Comparison of ENCODE assay signal across 8 cellular contexts in the genomic region with DNA sequence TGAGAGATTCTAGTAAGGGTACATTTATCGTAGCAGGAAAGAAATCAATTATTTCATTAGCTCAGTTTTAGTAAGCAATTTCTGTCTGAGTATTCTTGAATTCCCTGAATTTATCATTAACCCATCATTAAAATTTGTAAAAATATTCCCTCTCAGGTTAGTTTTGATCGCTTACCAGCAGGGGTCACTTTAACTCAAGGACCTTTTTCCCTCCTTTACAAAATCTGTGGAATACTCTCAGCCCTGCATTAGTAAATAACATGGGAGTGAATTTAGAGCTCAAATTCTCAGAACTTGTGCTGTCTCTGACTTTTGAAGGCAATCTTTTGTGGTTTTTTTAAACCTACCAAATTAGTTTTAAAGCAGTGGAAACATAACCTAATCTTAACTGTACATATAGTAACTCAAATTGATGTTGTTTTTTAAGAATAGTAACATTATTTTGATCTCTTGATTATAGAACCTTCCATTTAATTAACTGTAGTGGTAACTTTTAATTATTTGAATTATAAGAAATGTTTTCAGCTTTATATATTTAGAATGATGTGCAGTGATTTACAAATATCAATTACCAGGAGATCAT.
DNase-seq lines count a peak whose midpoint lies in the region; ATAC-seq, FAIRE-seq and TF ChIP-seq lines count a peak whose summit lies in the region.

No MANE protein-coding gene starts in this region.

- in situ Hi-C loops in GM12878 (cut with MboI) = no loop called here

- no peaks in the 10 kb centered on the region for H3K79me2 ChIP-seq in GM12878 (ENCODE audit: control insufficient read depth, insufficient read depth, low read length)

- POLR2A ChIA-PET in GM12878 (lab: Charles Lee) = interaction anchor here (0.6 kb wide), 1 partner anchor 73 kb away, joined by 6 read pairs; no protein-coding TSS in a partner anchor

- H3K27ac ChIP-seq in GM12878 (ENCODE audit: control insufficient read depth, insufficient read depth) (no peak overlapping the region), liver (ENCODE audit: low read depth in 1 of 2, low read length in 2 of 2) (no peak overlapping the region)

- 2% methylated on average over 2 of the region's 2 CpGs for WGBS in GM12878 (ENCODE audit: insufficient coverage, insufficient replicate concordance, low lambda C conversion rate, missing lambda C conversion rate)
- 43% methylated on average over 2 of the region's 2 CpGs for WGBS in liver

- SMC1A ChIA-PET in GM12878 (lab: Charles Lee; ENCODE audit: uncharacterized antibody, unreplicated experiment) = interaction anchor here (0.6 to 1.7 kb wide), 19 partner anchors 11 to 325 kb away, joined by 3 to 5 read pairs (median 3); no protein-coding TSS in a partner anchor

- RAD21 ChIA-PET in GM12878 (lab: Charles Lee; ENCODE audit: unreplicated experiment) = interaction anchor here (1.0 to 2.2 kb wide), 3 partner anchors 9 to 115 kb away, joined by 3 to 12 read pairs (median 4); no protein-coding TSS in a partner anchor

- TF ChIP-seq CTCF in GM12878 (IDR thresholded peaks at IDR 0.05 in 2 of 3, conservative IDR thresholded peaks at IDR 0.05 in 1 of 3; ENCODE audit: control insufficient read depth in 2 of 3, extremely low read depth in 1 of 3, insufficient read depth in 1 of 3, low read depth in 3 of 3, low read length in 3 of 3) = peak; percentile 37 to 49 (median 39); a peak in 5 of 6 replicates
- peak; percentile 53 for TF ChIP-seq CTCF in liver (IDR thresholded peaks at IDR 0.05; ENCODE audit: low read depth, low read length, missing input control)

- CTCF ChIA-PET in GM12878 (lab: Yijun Ruan, JAX) = interaction anchor here (0.6 to 3.5 kb wide), 25 partner anchors 9 to 325 kb away, joined by 3 to 32 read pairs (median 4); no protein-coding TSS in a partner anchor

- H3K27me3 ChIP-seq in GM12878 (replicated peaks in 1 of 2; ENCODE audit: control insufficient read depth in 2 of 2, insufficient read depth in 2 of 2, low read length in 1 of 2) = no peaks in the 10 kb centered on the region
- H3K27me3 ChIP-seq in liver (ENCODE audit: control insufficient read depth in 4 of 4, insufficient read depth in 4 of 4, low read length in 3 of 4) = no peaks in the 10 kb centered on the region

- H3K9me3 ChIP-seq in GM12878 (replicated peaks; ENCODE audit: control insufficient read depth, insufficient read depth, low read length) (no peaks in the 10 kb centered on the region), liver (ENCODE audit: control insufficient read depth in 4 of 4, low read length in 3 of 4) (no peaks in the 10 kb centered on the region)

- no peak for TF ChIP-seq POLR2A in GM12878 (IDR thresholded peaks at IDR 0.05; ENCODE audit: low read depth, low read length)

- H3K36me3 ChIP-seq in GM12878 (ENCODE audit: control insufficient read depth in 2 of 2, insufficient read depth in 2 of 2, low read length in 1 of 2) (peaks cover 0 to 3% of the 10 kb centered on the region in 2 experiments; a peak in 2 of 4 replicates), liver (ENCODE audit: control insufficient read depth in 4 of 4, insufficient read depth in 3 of 4, low read depth in 1 of 4, low read length in 3 of 4) (peaks cover 0 to 7% (median under 1%) of the 10 kb centered on the region in 4 donors)

- peak; percentile 16 for DNase-seq in NCI-H1092 (lab: John Stamatoyannopoulos, UW)
- DNase-seq in GM12878 (ENCODE audit: low read depth, low spot score) = no peak
- DNase-seq in RPMI8226 = no peak
- DNase-seq in T1000 (lab: John Stamatoyannopoulos, UW) = no peak

- no peaks in the 10 kb centered on the region for H4K20me1 ChIP-seq in GM12878 (ENCODE audit: control insufficient read depth, insufficient read depth)

- TF ChIP-seq EP300 in GM12878 (IDR thresholded peaks at IDR 0.05; ENCODE audit: borderline replicate concordance in 1 of 2, control insufficient read depth in 1 of 2, low read depth in 2 of 2, low read length in 2 of 2) = no peak

- H3K4me2 ChIP-seq in GM12878 (ENCODE audit: control insufficient read depth, insufficient read depth) = no peak overlapping the region

- no peak overlapping the region for H3K9ac ChIP-seq in GM12878 (ENCODE audit: control insufficient read depth, insufficient read depth, low read length)
- H3K9ac ChIP-seq in liver (ENCODE audit: low read depth in 1 of 2, low read length in 2 of 2) = no peak overlapping the region

- BruUV-seq in GM12878 (replicated peaks; lab: Mats Ljungman, UMichigan) = no TSS peak

- TF ChIP-seq RAD21 in GM12878 (IDR thresholded peaks at IDR 0.05; ENCODE audit: insufficient read depth, low read depth, low read length) = peak; percentile 65
- TF ChIP-seq RAD21 in liver (IDR thresholded peaks at IDR 0.05) = peak; percentile 77 to 84

- intact Hi-C loops in GM12878 (cut with micrococcal nuclease; ENCODE audit: unreplicated experiment) = loop anchor here (1.0 to 5.0 kb wide), 3 partner anchors 114 to 234 kb away; no protein-coding TSS in a partner anchor

- no peak overlapping the region for H3K4me3 ChIP-seq in GM12878
- no peak overlapping the region for H3K4me3 ChIP-seq in liver (ENCODE audit: low read depth in 1 of 3, low read length in 3 of 3)

- FAIRE-seq in G401.6 (lab: Jason Lieb, UNC) = peak; percentile 95
- no peak for FAIRE-seq in GM12878 (lab: Jason Lieb, UNC)

- H3K4me1 ChIP-seq in GM12878 (ENCODE audit: control insufficient read depth, insufficient read depth, low read length) (no peaks in the 10 kb centered on the region), liver (ENCODE audit: control insufficient read depth in 4 of 4, insufficient read depth in 4 of 4, low read length in 3 of 4) (no peaks in the 10 kb centered on the region)

- H2AFZ ChIP-seq in GM12878 (ENCODE audit: control insufficient read depth, low read depth, low read length) = no peak overlapping the region

- ATAC-seq in GM12878 (no peak), GM19351 (IDR thresholded peaks at IDR 0.05; ENCODE audit: unreplicated experiment) (no peak), GM18498 (IDR thresholded peaks at IDR 0.05; ENCODE audit: unreplicated experiment) (no peak)

TF ChIP-seq in GM12878, 131 proteins besides CTCF, POLR2A, EP300 and RAD21:
- TF ChIP-seq ATF7 (IDR thresholded peaks at IDR 0.05; ENCODE audit: low read depth) (no peak), KLF5 (IDR thresholded peaks at IDR 0.05; ENCODE audit: partially characterized antibody) (no peak), SMC3 (IDR thresholded peaks at IDR 0.05; ENCODE audit: borderline replicate concordance, low read length) (peak; percentile 64; the same call in 1 of the 2 replicates)

TF ChIP-seq in liver, 16 proteins besides CTCF, POLR2A, EP300 and RAD21:
- TF ChIP-seq NR2F2 (IDR thresholded peaks at IDR 0.05) (peak; percentile 11), FOXA2 (IDR thresholded peaks at IDR 0.05) (no peak)
